31 cellular contexts compared by ENCODE assay signal in the genomic region with DNA sequence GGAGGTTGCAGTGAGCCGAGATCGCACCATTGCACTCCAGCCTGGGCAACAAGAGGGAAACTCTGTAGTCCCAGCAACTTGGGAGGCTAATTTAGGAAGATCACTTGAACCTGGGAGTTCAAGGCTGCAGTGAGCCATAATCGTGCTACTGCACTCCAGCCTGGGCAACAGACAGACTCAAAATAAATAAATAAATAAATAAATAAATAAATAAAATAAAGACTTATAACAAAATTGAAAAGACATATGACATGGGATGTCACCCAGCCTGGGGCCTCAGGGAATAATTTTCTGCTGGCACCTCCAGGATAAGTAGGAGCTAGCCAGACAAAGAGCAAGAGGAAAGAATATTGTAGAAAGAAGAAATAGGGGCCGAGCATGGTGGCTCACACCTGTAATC.
DNase-seq lines count a peak whose midpoint lies in the region; TF ChIP-seq lines count a peak whose summit lies in the region.
"Had no signal": no experiment of that assay in that cellular context is flagged by ENCODE, and none has a peak within 500 bp of the region (broad histone marks: within the 10 kb centered on the region; RNA-seq: fewer than 3 reads in every experiment).

No MANE protein-coding gene starts in this region.

- no peak for TF ChIP-seq POLR2A in erythroblast (IDR thresholded peaks at IDR 0.05; ENCODE audit: low read length)

- H2BK5ac ChIP-seq in mesenchymal stem cell (ENCODE audit: low read depth, low read length, poor library complexity, severe bottlenecking) (no peak overlapping the region), mesendoderm (ENCODE audit: low read length) (no peak overlapping the region)

- H2AFZ ChIP-seq in mesenchymal stem cell (ENCODE audit: low read depth, low read length): no peak overlapping the region

- no peak overlapping the region for H3K4me2 ChIP-seq in mesenchymal stem cell (ENCODE audit: low read length, poor library complexity, severe bottlenecking)
- H3K4me2 ChIP-seq in mesendoderm (ENCODE audit: low read length): no peak overlapping the region
- H3K4me2 ChIP-seq: A549; BLaER1; BLaER1 treated with 17β-estradiol and CSF1 and Interleukin-3, amounts not matched to agents 10 nM and 100 nM had no signal

- H3K27ac ChIP-seq in HEK293 (ENCODE audit: extremely low read depth, low read depth, low read length): no peak overlapping the region
- H3K27ac ChIP-seq in mesenchymal stem cell (ENCODE audit: low read length, poor library complexity, severe bottlenecking): no peak overlapping the region
- no peak overlapping the region for H3K27ac ChIP-seq in mesendoderm (ENCODE audit: low read depth, low read length)
- H3K27ac ChIP-seq: 22Rv1; A549; BLaER1; BLaER1 treated with 17β-estradiol and CSF1 and Interleukin-3, amounts not matched to agents 10 nM and 100 nM; C4-2B had no signal

- 95% methylated on average over 3 of the region's 4 CpGs for WGBS in mesenchymal stem cell
- WGBS in mesendoderm (ENCODE audit: extremely low coverage, insufficient coverage, low lambda C conversion rate): no CpG with 5 or more reads among the region's 4 CpGs

- no peak overlapping the region for H2AK5ac ChIP-seq in mesenchymal stem cell (ENCODE audit: low read length, severe bottlenecking)
- H2AK5ac ChIP-seq in mesendoderm (ENCODE audit: low read length): no peak overlapping the region

- in situ Hi-C loops in KBM-7 (cut with MboI; ENCODE audit: low pct_unique_long_range_greater_than_20kb, low sequenced_read_pairs): no loop called here

- H3K4me3 ChIP-seq in HEK293 (ENCODE audit: low read depth, low read length): no peak overlapping the region
- no peak overlapping the region for H3K4me3 ChIP-seq in mesenchymal stem cell (ENCODE audit: insufficient read depth in 1 of 2, low read depth in 1 of 2, low read length in 2 of 2)
- no peak overlapping the region for H3K4me3 ChIP-seq in mesendoderm (ENCODE audit: low read length)
- H3K4me3 ChIP-seq: A549; BLaER1; BLaER1 treated with 17β-estradiol and CSF1 and Interleukin-3, amounts not matched to agents 10 nM and 100 nM had no signal

- no peaks in the 10 kb centered on the region for H3K27me3 ChIP-seq in mesenchymal stem cell (ENCODE audit: control insufficient read depth in 1 of 2, insufficient read depth in 1 of 2, low read length in 2 of 2)
- no peaks in the 10 kb centered on the region for H3K27me3 ChIP-seq in mesendoderm (ENCODE audit: insufficient read depth, low read length, poor library complexity)
- H3K27me3 ChIP-seq: BE2C; BLaER1; BLaER1 treated with 17β-estradiol and CSF1 and Interleukin-3, amounts not matched to agents 10 nM and 100 nM had no signal

- H3K14ac ChIP-seq in mesenchymal stem cell (ENCODE audit: low read length in 2 of 2): no peak overlapping the region

- no peak overlapping the region for H4K5ac ChIP-seq in mesendoderm (ENCODE audit: low read length)

- H3K9ac ChIP-seq in mesenchymal stem cell (ENCODE audit: low read length) (no peak overlapping the region), mesendoderm (ENCODE audit: low read length) (no peak overlapping the region)
- H3K9ac ChIP-seq: BLaER1; BLaER1 treated with 17β-estradiol and CSF1 and Interleukin-3, amounts not matched to agents 10 nM and 100 nM had no signal

- H3K18ac ChIP-seq in mesenchymal stem cell (ENCODE audit: low read depth in 1 of 2, low read length in 2 of 2) (no peak overlapping the region), mesendoderm (ENCODE audit: low read length) (no peak overlapping the region)

- H3K4me1 ChIP-seq in HEK293 (ENCODE audit: control insufficient read depth, insufficient read depth, low read length): no peaks in the 10 kb centered on the region
- H3K4me1 ChIP-seq in mesenchymal stem cell (ENCODE audit: control insufficient read depth, insufficient read depth, low read depth, low read length): no peaks in the 10 kb centered on the region
- H3K4me1 ChIP-seq in mesendoderm (ENCODE audit: control insufficient read depth, low read depth, low read length): no peaks in the 10 kb centered on the region
- H3K4me1 ChIP-seq: A549; BE2C; BLaER1; BLaER1 treated with 17β-estradiol and CSF1 and Interleukin-3, amounts not matched to agents 10 nM and 100 nM; Caco-2 had no signal

- H3K56ac ChIP-seq in mesendoderm (ENCODE audit: low read length): no peak overlapping the region

- H4K91ac ChIP-seq in mesenchymal stem cell (ENCODE audit: low read length): no peak overlapping the region

- H2BK12ac ChIP-seq in mesenchymal stem cell (ENCODE audit: low read length in 2 of 2): no peak overlapping the region

- DNase-seq in mesenchymal stem cell: no peak
- no peak for DNase-seq in mesendoderm
- no peak for DNase-seq in erythroblast (lab: John Stamatoyannopoulos, UW)
- DNase-seq in KBM-7: no peak
- DNase-seq in kidney tubule cell (ENCODE audit: low spot score): no peak
- DNase-seq: 8988T; ACHN; AML-193; BE2C; C1 segment of cervical spinal cord; Caco-2; Calu3; CD4-positive, alpha-beta memory T cell; CD4-positive, alpha-beta T cell; CD4-positive, CD25-positive, alpha-beta regulatory T cell; CD8-positive, alpha-beta memory T cell; CD8-positive, alpha-beta T cell; COR-L47; DMS 273 treated with DMSO at 0.1 percent for 48 hours; DMS153; DMS53; DMS79; DMS79 treated with DMSO at 0.1 percent for 48 hours; DND-41; EL had no signal

- H2BK120ac ChIP-seq in mesenchymal stem cell (ENCODE audit: low read depth, low read length) (peak overlapping the region; percentile 3), mesendoderm (ENCODE audit: low read depth, low read length) (peak overlapping the region; percentile 18)

- no peak overlapping the region for H4K8ac ChIP-seq in mesenchymal stem cell (ENCODE audit: low read length)
- H4K8ac ChIP-seq in mesendoderm (ENCODE audit: low read depth, low read length): no peak overlapping the region

- H3K4ac ChIP-seq in mesenchymal stem cell (ENCODE audit: low read depth in 1 of 2, low read length in 2 of 2): no peak overlapping the region
- no peak overlapping the region for H3K4ac ChIP-seq in mesendoderm (ENCODE audit: low read depth, low read length)

- POLR2A ChIA-PET in HEK293 (lab: Yijun Ruan, JAX): no interaction called here

- CTCF ChIA-PET in HEK293 (lab: Yijun Ruan, JAX): interaction anchor here (1.3 kb wide), 1 partner anchor 279 kb away, joined by 3 read pairs; no protein-coding TSS in a partner anchor

- H2BK15ac ChIP-seq in mesenchymal stem cell (ENCODE audit: low read depth, poor library complexity, severe bottlenecking) (no peak overlapping the region), mesendoderm (replicated peaks; ENCODE audit: low read depth) (no peak overlapping the region)

- H3K79me1 ChIP-seq in mesenchymal stem cell (replicated peaks; ENCODE audit: low read length, poor library complexity, severe bottlenecking) (no peaks in the 10 kb centered on the region), mesendoderm (ENCODE audit: low read length) (no peaks in the 10 kb centered on the region)

- H3K36me3 ChIP-seq in HEK293 (ENCODE audit: control insufficient read depth in 2 of 2, insufficient read depth in 1 of 2, low read length in 2 of 2): no peaks in the 10 kb centered on the region
- H3K36me3 ChIP-seq in mesenchymal stem cell (ENCODE audit: control insufficient read depth in 1 of 2, insufficient read depth in 2 of 2, low read depth in 1 of 2, low read length in 2 of 2): no peaks in the 10 kb centered on the region
- no peaks in the 10 kb centered on the region for H3K36me3 ChIP-seq in mesendoderm (ENCODE audit: control insufficient read depth, insufficient read depth, low read length)
- H3K36me3 ChIP-seq: BE2C; BLaER1; BLaER1 treated with 17β-estradiol and CSF1 and Interleukin-3, amounts not matched to agents 10 nM and 100 nM had no signal

- no peak for TF ChIP-seq CTCF in HEK293 (tag by site-specific recombination; IDR thresholded peaks at IDR 0.05)

- H3K9me3 ChIP-seq in HEK293 (ENCODE audit: control insufficient read depth, insufficient read depth, low read depth, low read length) (no peaks in the 10 kb centered on the region), mesenchymal stem cell (ENCODE audit: control insufficient read depth, low read length) (no peaks in the 10 kb centered on the region)
- H3K9me3 ChIP-seq: A549; BE2C; BLaER1; BLaER1 treated with 17β-estradiol and CSF1 and Interleukin-3, amounts not matched to agents 10 nM and 100 nM; Caco-2 had no signal

- H3K79me2 ChIP-seq in mesendoderm (ENCODE audit: control insufficient read depth, insufficient read depth, low read length): no peaks in the 10 kb centered on the region

- H3K23ac ChIP-seq in mesenchymal stem cell (ENCODE audit: low read length in 2 of 2) (no peak overlapping the region), mesendoderm (ENCODE audit: low read length) (no peak overlapping the region)

TF ChIP-seq in HEK293, 187 proteins besides CTCF, POLR2A, EP300 and RAD21 (continues in another document):
- TF ChIP-seq ZNF335 (tag by site-specific recombination; conservative IDR thresholded peaks at IDR 0.05): no peak
